3 cellular contexts compared by ENCODE assay signal in genomic region chr1:15963363-15963967, GRCh38.
A peak's percentile ranks its signal among the peaks of the same experiment; 100 is the strongest.
TF ChIP-seq lines count a peak whose summit lies in the region.

No MANE protein-coding gene starts in this region.

TF ChIP-seq in SK-N-SH, 30 proteins besides CTCF, POLR2A, EP300 and RAD21 (continued from another document and continues in another):
- TF ChIP-seq FOXM1 (IDR thresholded peaks at IDR 0.05; ENCODE audit: low read depth), result no peak
- TF ChIP-seq ZBTB33 (IDR thresholded peaks at IDR 0.05; ENCODE audit: borderline replicate concordance, low read depth), result no peak
- TF ChIP-seq CHD2 (IDR thresholded peaks at IDR 0.05; ENCODE audit: low read length, partially characterized antibody), result no peak
- TF ChIP-seq PBX3 (IDR thresholded peaks at IDR 0.05), result no peak
- no peak for TF ChIP-seq ELF1 (IDR thresholded peaks at IDR 0.05)
- TF ChIP-seq EZH2phosphoT487 (IDR thresholded peaks at IDR 0.05; ENCODE audit: borderline replicate concordance, low read depth), result no peak
- no peak for TF ChIP-seq REST (IDR thresholded peaks at IDR 0.05; ENCODE audit: low read depth, low read length)
- TF ChIP-seq POLR2AphosphoS5 (IDR thresholded peaks at IDR 0.05; ENCODE audit: low read depth, low read length), result no peak
- TF ChIP-seq TAF1 (IDR thresholded peaks at IDR 0.05; ENCODE audit: borderline replicate concordance, low read depth, low read length), result no peak
- TF ChIP-seq MAX (IDR thresholded peaks at IDR 0.05; ENCODE audit: low read depth), result no peak
- no peak for TF ChIP-seq FOXJ3 (CRISPR knock-in tag; IDR thresholded peaks at IDR 0.05)
- no peak for TF ChIP-seq RFX5 (IDR thresholded peaks at IDR 0.05; ENCODE audit: low read length)
- no peak for TF ChIP-seq TCF12 (IDR thresholded peaks at IDR 0.05)
- TF ChIP-seq NRF1 (IDR thresholded peaks at IDR 0.05; ENCODE audit: low read depth, low read length), result no peak

TF ChIP-seq in SK-N-SH treated with all-trans-retinoic acid at 6 μM for 48 hours, 23 proteins besides CTCF, POLR2A, EP300 and RAD21 (continued from another document):
- TF ChIP-seq ZNF8 (CRISPR knock-in tag; IDR thresholded peaks at IDR 0.05) (no peak), PPARA (CRISPR knock-in tag; IDR thresholded peaks at IDR 0.05; ENCODE audit: borderline replicate concordance) (no peak), SNAI2 (CRISPR knock-in tag; IDR thresholded peaks at IDR 0.05) (no peak), GLIS3 (CRISPR knock-in tag; IDR thresholded peaks at IDR 0.05) (no peak), TCF4 (CRISPR knock-in tag; IDR thresholded peaks at IDR 0.05; ENCODE audit: borderline replicate concordance) (no peak), ARNTL (CRISPR knock-in tag; IDR thresholded peaks at IDR 0.05; ENCODE audit: borderline replicate concordance, low read depth) (no peak), TSHZ2 (CRISPR knock-in tag; IDR thresholded peaks at IDR 0.05) (no peak), ZFP3 (CRISPR knock-in tag; IDR thresholded peaks at IDR 0.05) (no peak), CSDC2 (CRISPR knock-in tag; IDR thresholded peaks at IDR 0.05) (no peak), TOX (CRISPR knock-in tag; IDR thresholded peaks at IDR 0.05; ENCODE audit: borderline replicate concordance) (no peak), CSRNP3 (CRISPR knock-in tag; IDR thresholded peaks at IDR 0.05) (no peak), OSR1 (CRISPR knock-in tag; IDR thresholded peaks at IDR 0.05) (no peak), PATZ1 (CRISPR knock-in tag; IDR thresholded peaks at IDR 0.05; ENCODE audit: borderline replicate concordance) (no peak), BACH2 (CRISPR knock-in tag; IDR thresholded peaks at IDR 0.05; ENCODE audit: borderline replicate concordance) (no peak)
TF ChIP-seq in SK-N-SH treated with all-trans-retinoic acid at 6 μM for 48 hours: peak in this region for 0.

TF ChIP-seq in HEK293, 187 proteins besides CTCF, POLR2A, EP300 and RAD21 (continued from another document):
- TF ChIP-seq ZNF280D (tag by site-specific recombination; IDR thresholded peaks at IDR 0.05) (no peak), ZNF121 (tag by site-specific recombination; IDR thresholded peaks at IDR 0.05) (no peak), GLI2 (tag by site-specific recombination; IDR thresholded peaks at IDR 0.05; ENCODE audit: borderline replicate concordance, low read depth) (no peak), ZFP3 (tag by site-specific recombination; IDR thresholded peaks at IDR 0.05; ENCODE audit: low read depth) (no peak), ZNF18 (tag by site-specific recombination; IDR thresholded peaks at IDR 0.05) (0 out of 2 replicates have a peak, but pooled peaks have one; percentile 63), ZNF341 (tag by site-specific recombination; IDR thresholded peaks at IDR 0.05; ENCODE audit: low read depth) (no peak), ZNF24 (tag by site-specific recombination; IDR thresholded peaks at IDR 0.05) (peak; percentile 72), ZNF48 (tag by site-specific recombination; IDR thresholded peaks at IDR 0.05) (no peak), ZNF426 (tag by site-specific recombination; IDR thresholded peaks at IDR 0.05) (no peak), HOXD13 (CRISPR knock-in tag; IDR thresholded peaks at IDR 0.05; ENCODE audit: borderline replicate concordance) (no peak), ZNF138 (tag by site-specific recombination; IDR thresholded peaks at IDR 0.05; ENCODE audit: borderline replicate concordance) (no peak), TRIM28 (IDR thresholded peaks at IDR 0.05; ENCODE audit: borderline replicate concordance, low read length) (no peak), ZNF366 (tag by site-specific recombination; conservative IDR thresholded peaks at IDR 0.05) (0 out of 2 replicates have a peak, but pooled peaks have one; percentile 24), ZBTB7A (tag by site-specific recombination; IDR thresholded peaks at IDR 0.05; ENCODE audit: low read depth) (no peak), SALL2 (tag by site-specific recombination; IDR thresholded peaks at IDR 0.05; ENCODE audit: borderline replicate concordance) (no peak), ZNF184 (tag by site-specific recombination; IDR thresholded peaks at IDR 0.05) (no peak)
